8 cellular contexts compared by ENCODE assay signal in the genomic region with DNA sequence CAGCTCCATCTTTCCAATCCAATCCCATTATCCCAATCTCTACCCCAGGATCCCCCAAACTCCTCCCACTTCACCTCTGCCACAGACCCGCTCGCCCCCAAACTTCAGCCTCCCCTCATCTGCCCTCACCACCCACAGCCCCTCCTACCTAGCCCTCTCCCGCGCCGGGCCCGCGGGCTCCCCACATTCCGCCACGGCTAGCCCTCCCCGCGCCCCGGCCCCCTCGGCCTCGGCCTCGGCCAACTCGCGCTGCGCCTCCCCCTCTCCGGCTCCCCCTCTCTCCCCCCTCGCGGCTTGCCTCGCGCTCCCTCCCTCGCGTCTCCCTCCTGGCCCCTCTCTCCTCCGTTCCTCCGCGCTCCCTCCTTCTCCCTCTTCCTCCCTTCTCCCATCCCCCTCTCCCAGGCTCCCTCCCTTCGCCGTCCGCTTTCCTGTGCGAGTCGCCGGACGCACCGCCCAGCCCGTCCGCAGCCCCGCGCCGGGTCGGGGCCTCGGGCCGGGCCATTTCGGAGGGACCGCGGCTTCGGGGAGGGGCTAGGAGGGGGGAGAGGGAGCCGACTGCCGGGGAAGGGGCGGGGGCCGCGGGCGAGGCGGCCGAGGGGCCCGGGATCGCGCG. TPM values are rescaled to one million over a fixed set of nuclear protein-coding genes. Genes with fewer than 3 reads are reported as not detected.
A peak's percentile ranks its signal among the peaks of the same experiment; 100 is the strongest.
DNase-seq lines count a peak whose midpoint lies in the region; ATAC-seq, FAIRE-seq and TF ChIP-seq lines count a peak whose summit lies in the region.

A gene with protein sequence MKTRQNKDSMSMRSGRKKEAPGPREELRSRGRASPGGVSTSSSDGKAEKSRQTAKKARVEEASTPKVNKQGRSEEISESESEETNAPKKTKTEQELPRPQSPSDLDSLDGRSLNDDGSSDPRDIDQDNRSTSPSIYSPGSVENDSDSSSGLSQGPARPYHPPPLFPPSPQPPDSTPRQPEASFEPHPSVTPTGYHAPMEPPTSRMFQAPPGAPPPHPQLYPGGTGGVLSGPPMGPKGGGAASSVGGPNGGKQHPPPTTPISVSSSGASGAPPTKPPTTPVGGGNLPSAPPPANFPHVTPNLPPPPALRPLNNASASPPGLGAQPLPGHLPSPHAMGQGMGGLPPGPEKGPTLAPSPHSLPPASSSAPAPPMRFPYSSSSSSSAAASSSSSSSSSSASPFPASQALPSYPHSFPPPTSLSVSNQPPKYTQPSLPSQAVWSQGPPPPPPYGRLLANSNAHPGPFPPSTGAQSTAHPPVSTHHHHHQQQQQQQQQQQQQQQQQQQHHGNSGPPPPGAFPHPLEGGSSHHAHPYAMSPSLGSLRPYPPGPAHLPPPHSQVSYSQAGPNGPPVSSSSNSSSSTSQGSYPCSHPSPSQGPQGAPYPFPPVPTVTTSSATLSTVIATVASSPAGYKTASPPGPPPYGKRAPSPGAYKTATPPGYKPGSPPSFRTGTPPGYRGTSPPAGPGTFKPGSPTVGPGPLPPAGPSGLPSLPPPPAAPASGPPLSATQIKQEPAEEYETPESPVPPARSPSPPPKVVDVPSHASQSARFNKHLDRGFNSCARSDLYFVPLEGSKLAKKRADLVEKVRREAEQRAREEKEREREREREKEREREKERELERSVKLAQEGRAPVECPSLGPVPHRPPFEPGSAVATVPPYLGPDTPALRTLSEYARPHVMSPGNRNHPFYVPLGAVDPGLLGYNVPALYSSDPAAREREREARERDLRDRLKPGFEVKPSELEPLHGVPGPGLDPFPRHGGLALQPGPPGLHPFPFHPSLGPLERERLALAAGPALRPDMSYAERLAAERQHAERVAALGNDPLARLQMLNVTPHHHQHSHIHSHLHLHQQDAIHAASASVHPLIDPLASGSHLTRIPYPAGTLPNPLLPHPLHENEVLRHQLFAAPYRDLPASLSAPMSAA (N-terminal part only) (plus strand): TSS at position 581 of the 613 bp plus-strand sequence. CDS start 6,043 bp downstream, outside the sequence.

- peaks cover 48% of the 10 kb centered on the region for H3K4me1 Mint-ChIP-seq in T-helper 17 cell

- no peak for TF ChIP-seq CTCF in kidney (IDR thresholded peaks at IDR 0.05; ENCODE audit: borderline replicate concordance, extremely low read depth, insufficient read depth)

- H3K27me3 Mint-ChIP-seq in T-helper 17 cell: no peaks in the 10 kb centered on the region

- ATAC-seq in T-helper 17 cell (peak; percentile 30), HG02610 (IDR thresholded peaks at IDR 0.05; ENCODE audit: unreplicated experiment) (no peak), HG02970 (IDR thresholded peaks at IDR 0.05; ENCODE audit: low FRiP score, unreplicated experiment) (no peak)

- H3K27ac ChIP-seq in KOPT-K1 (ENCODE audit: low read depth, low read length, poor library complexity, severe bottlenecking) (peak within 1 kb of the TSS; percentile 78), cingulate gyrus (ENCODE audit: low read depth, low read length) (peak within 1 kb of the TSS; percentile 94), kidney (ENCODE audit: low read depth in 2 of 2, low read length in 2 of 2) (peak within 1 kb of the TSS; percentile 97 to 99), small intestine (ENCODE audit: low read depth in 1 of 2, low read length in 1 of 2) (peak within 1 kb of the TSS; percentile 86 to 92)

- peak within 1 kb of the TSS; percentile 97 for H3K27ac Mint-ChIP-seq in T-helper 17 cell

- H3K36me3 ChIP-seq in ES-I3 (ENCODE audit: insufficient read depth, low read length) (peaks cover 4% of the 10 kb centered on the region), KOPT-K1 (ENCODE audit: insufficient read depth, low read length) (peaks cover 15% of the 10 kb centered on the region), kidney (ENCODE audit: control insufficient read depth in 1 of 2, insufficient read depth in 2 of 2, low read length in 2 of 2) (peaks cover 0 to 3% of the 10 kb centered on the region in 2 donors), small intestine (ENCODE audit: control insufficient read depth in 2 of 2, insufficient read depth in 2 of 2, low read length in 2 of 2) (no peaks in the 10 kb centered on the region)

- H3K27me3 ChIP-seq in small intestine (ENCODE audit: control insufficient read depth in 2 of 2, insufficient read depth in 2 of 2, low read length in 2 of 2): no peaks in the 10 kb centered on the region

- H3K4me1 ChIP-seq in ES-I3 (ENCODE audit: insufficient read depth, low read length): peaks cover 21% of the 10 kb centered on the region
- H3K4me1 ChIP-seq in kidney (ENCODE audit: control insufficient read depth in 1 of 2, insufficient read depth in 1 of 2, low read depth in 1 of 2, low read length in 2 of 2): peaks cover 33 to 47% of the 10 kb centered on the region in 2 donors
- peaks cover 7 to 14% of the 10 kb centered on the region in 2 donors for H3K4me1 ChIP-seq in small intestine (ENCODE audit: control insufficient read depth in 2 of 2, insufficient read depth in 1 of 2, low read depth in 1 of 2, low read length in 1 of 2)

- WGBS in small intestine, 3 donors: 0 to 1% (median 1%) methylated on average over 32 to 60 of the region's 60 CpGs

- H3K9me3 ChIP-seq in ES-I3 (ENCODE audit: control insufficient read depth, insufficient read depth, low read length) (no peaks in the 10 kb centered on the region), KOPT-K1 (ENCODE audit: insufficient read depth, low read length, poor library complexity, severe bottlenecking) (no peaks in the 10 kb centered on the region), T-helper 17 cell (ENCODE audit: control insufficient read depth, low read length, poor library complexity, severe bottlenecking) (no peaks in the 10 kb centered on the region), kidney (ENCODE audit: control insufficient read depth in 1 of 2, low read length in 2 of 2) (no peaks in the 10 kb centered on the region), small intestine (ENCODE audit: control insufficient read depth, low read depth) (no peaks in the 10 kb centered on the region)

- H3K36me3 Mint-ChIP-seq in T-helper 17 cell (ENCODE audit: low read depth): no peaks in the 10 kb centered on the region

- peak within 1 kb of the TSS; percentile 75 to 78 for H3K4me3 ChIP-seq in kidney (ENCODE audit: low read length in 2 of 2)
- H3K4me3 ChIP-seq in small intestine (ENCODE audit: low read depth in 1 of 2, low read length in 2 of 2): peak within 1 kb of the TSS; percentile 76 to 82

- peak in 2 of 3 donors; percentile 25 to 36 for DNase-seq in T-helper 17 cell
- DNase-seq in kidney: peak; percentile 96
- DNase-seq in small intestine: peak; percentile 66

- FAIRE-seq in kidney (lab: Jason Lieb, UNC) (no peak), small intestine (lab: Jason Lieb, UNC) (no peak)

- intact Hi-C loops in kidney (cut with DNase I): no loop called here

- peak within 1 kb of the TSS; percentile 81 for H3K9ac ChIP-seq in ES-I3 (ENCODE audit: low read depth, low read length)
- H3K9ac ChIP-seq in kidney (ENCODE audit: low read length in 2 of 2): peak within 1 kb of the TSS; percentile 78 to 83

- H3K4me3 Mint-ChIP-seq in T-helper 17 cell: peak within 1 kb of the TSS; percentile 98

RNA-seq across cellular contexts. Expression of the gene that starts here (rescaled TPM):
- 10 to 100 TPM; 24.1 to 28.9 TPM for total RNA-seq in T-helper 17 cell
- total RNA-seq in kidney: 119 TPM
- 34.2 TPM for polyA plus RNA-seq in kidney (ENCODE audit: insufficient read depth, low read depth, low replicate concordance)
- 10 to 100 TPM; 34.0 to 50.6 (median 41.8) TPM for polyA plus RNA-seq in small intestine

Comparison
In these comparisons a context has a peak if more than half of its experiments do, and no peak if none do; other contexts are left out.
1. DNase-seq: peak in every context shown above with its lines; median percentile 96 in kidney; 66 in small intestine; 30 in T-helper 17 cell.